8 cellular contexts compared by ENCODE assay signal in the genomic region with DNA sequence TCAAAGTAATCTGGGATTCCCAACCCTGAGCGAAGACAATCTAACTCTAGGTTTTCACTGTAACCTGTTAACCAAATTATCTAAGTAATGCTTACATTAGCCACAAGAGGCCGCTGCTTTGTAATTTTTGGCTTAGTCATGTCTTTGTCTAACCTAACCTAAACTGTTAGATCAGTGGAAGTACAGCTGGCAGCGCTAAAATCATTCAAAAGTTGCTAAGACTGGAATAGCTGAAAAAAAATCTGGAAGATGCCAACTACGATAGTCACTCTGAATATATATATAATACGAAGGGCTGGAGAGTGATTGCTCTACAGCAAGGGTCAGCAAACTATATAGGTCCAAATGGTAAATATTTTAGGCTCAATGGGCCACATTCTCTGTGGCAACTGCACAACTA.
A peak's percentile ranks its signal among the peaks of the same experiment; 100 is the strongest.
DNase-seq lines count a peak whose midpoint lies in the region; ATAC-seq, FAIRE-seq and TF ChIP-seq lines count a peak whose summit lies in the region.

No MANE protein-coding gene starts in this region.

- TF ChIP-seq RAD21 in H1 (IDR thresholded peaks at IDR 0.05 in 1 of 2, conservative IDR thresholded peaks at IDR 0.05 in 1 of 2; ENCODE audit: low read depth in 2 of 2, low read length in 2 of 2): peak; percentile 82 to 86

- H3K27me3 Mint-ChIP-seq in mesothelial cell of epicardium (ENCODE audit: low read depth): peaks cover 2% of the 10 kb centered on the region

- no peaks in the 10 kb centered on the region for H3K79me2 ChIP-seq in H1 (ENCODE audit: control insufficient read depth in 1 of 2, insufficient read depth in 2 of 2, low read length in 2 of 2)

- H3K27me3 ChIP-seq in H1 (replicated peaks in 1 of 4; ENCODE audit: control insufficient read depth in 3 of 4, extremely low read depth in 1 of 4, insufficient read depth in 3 of 4, low read length in 3 of 4) (no peaks in the 10 kb centered on the region), thoracic aorta (replicated peaks; ENCODE audit: insufficient read depth) (no peaks in the 10 kb centered on the region)

- H3K4me3 ChIP-seq in H1 (ENCODE audit: extremely low read depth in 1 of 4, insufficient read depth in 2 of 4, low read depth in 3 of 4, low read length in 4 of 4) (no peak overlapping the region), thoracic aorta (no peak overlapping the region)

- ATAC-seq in GM18517 (IDR thresholded peaks at IDR 0.05; ENCODE audit: unreplicated experiment) (peak; percentile 94), HG02943 (IDR thresholded peaks at IDR 0.05; ENCODE audit: low read depth, unreplicated experiment) (peak; percentile 83), thoracic aorta (ENCODE audit: insufficient number of reproducible peaks, low FRiP score, low read depth) (peak; percentile 88)

- no peak overlapping the region for H2BK15ac ChIP-seq in H1 (ENCODE audit: low read length)

- no peak overlapping the region for H3K14ac ChIP-seq in H1 (ENCODE audit: insufficient read length)

- no peaks in the 10 kb centered on the region for H4K20me1 ChIP-seq in H1 (replicated peaks in 1 of 2; ENCODE audit: control insufficient read depth in 1 of 2, insufficient read depth in 2 of 2, low read length in 2 of 2)

- no peak overlapping the region for H3K4ac ChIP-seq in H1 (replicated peaks; ENCODE audit: insufficient read length, low read depth, low read length)

- DNase-seq in CD1c-positive myeloid dendritic cell (ENCODE audit: extremely low spot score) (peak; percentile 76), NCI-H1694 treated with DMSO at 0.1 percent for 48 hours (lab: John Stamatoyannopoulos, UW) (peak; percentile 49), H1 (ENCODE audit: low read depth in 1 of 2, low spot score in 2 of 2) (no peak), mesothelial cell of epicardium (ENCODE audit: low spot score in 2 of 2, unreplicated experiment in 2 of 2) (peak in 1 of 2 experiments; percentile 49), thoracic aorta (ENCODE audit: low spot score) (no peak)

- CTCF ChIA-PET in H1 (lab: Charles Lee; ENCODE audit: partially characterized antibody): interaction anchor here (0.8 to 10.7 kb wide), 31 partner anchors 10 to 513 kb away, joined by 3 to 231 read pairs (median 4); no protein-coding TSS in a partner anchor

- no peak overlapping the region for H4K5ac ChIP-seq in H1 (ENCODE audit: insufficient read length, low read depth, low read length)

- H3K4me3 Mint-ChIP-seq in mesothelial cell of epicardium: no peak overlapping the region

- H2BK120ac ChIP-seq in H1 (replicated peaks; ENCODE audit: low read depth, low read length): no peak overlapping the region

- H3K9ac ChIP-seq in H1 (replicated peaks in 1 of 4; ENCODE audit: extremely low read depth in 1 of 4, low read depth in 3 of 4, low read length in 3 of 4): no peak overlapping the region

- H3K9me3 ChIP-seq in H1 (ENCODE audit: insufficient read depth in 2 of 2, low read depth in 1 of 2, low read length in 1 of 2) (no peaks in the 10 kb centered on the region), thoracic aorta (no peaks in the 10 kb centered on the region)

- H3K56ac ChIP-seq in H1 (replicated peaks; ENCODE audit: insufficient read length, low read depth, low read length): no peak overlapping the region

- H3K18ac ChIP-seq in H1 (ENCODE audit: extremely low read depth, low read length): no peak overlapping the region

- H3K9me3 Mint-ChIP-seq in mesothelial cell of epicardium: no peaks in the 10 kb centered on the region

- no peak overlapping the region for H4K8ac ChIP-seq in H1 (ENCODE audit: extremely low read depth, insufficient read depth, low read length)

- H3K4me1 Mint-ChIP-seq in mesothelial cell of epicardium: no peaks in the 10 kb centered on the region

- no peak overlapping the region for H3K4me2 ChIP-seq in H1 (ENCODE audit: insufficient read depth in 1 of 2, low read depth in 2 of 2, low read length in 2 of 2)

- H2AFZ ChIP-seq in H1 (ENCODE audit: low read length): no peak overlapping the region

- no peak overlapping the region for H4K91ac ChIP-seq in H1 (replicated peaks; ENCODE audit: insufficient read length, low read length)

- H3K23ac ChIP-seq in H1 (ENCODE audit: insufficient read length): no peak overlapping the region

- H3K27ac ChIP-seq in VCaP (no peak overlapping the region), H1 (ENCODE audit: low read depth, low read length) (no peak overlapping the region), thoracic aorta (no peak overlapping the region)

- no peak overlapping the region for H3K27ac Mint-ChIP-seq in mesothelial cell of epicardium

- no peak overlapping the region for H2BK20ac ChIP-seq in H1 (ENCODE audit: low read length)

- H3K36me3 ChIP-seq in H1 (ENCODE audit: control insufficient read depth in 2 of 4, insufficient read depth in 4 of 4, low read length in 3 of 4): peaks cover 0 to 24% (median 15%) of the 10 kb centered on the region in 4 experiments; a peak in 5 of 8 replicates
- H3K36me3 ChIP-seq in thoracic aorta: peaks cover 22% of the 10 kb centered on the region

- WGBS in H1 (ENCODE audit: extremely low coverage in 1 of 2, insufficient coverage in 1 of 2, insufficient read length in 1 of 2, insufficient replicate concordance in 2 of 2, low coverage in 1 of 2, low lambda C conversion rate in 2 of 2, missing lambda C conversion rate in 1 of 2), 2 experiments: 51% methylated on average over 5 of the region's 5 CpGs; no CpG with 5 or more reads in 1 of the 2 experiments

- H2BK12ac ChIP-seq in H1 (ENCODE audit: low read depth, low read length): no peak overlapping the region

- TF ChIP-seq EP300 in H1 (IDR thresholded peaks at IDR 0.05; ENCODE audit: borderline replicate concordance in 1 of 2, low read depth in 2 of 2, low read length in 2 of 2): no peak

- FAIRE-seq in H1 (lab: Jason Lieb, UNC): peak; percentile 68

- no peaks in the 10 kb centered on the region for H3K79me1 ChIP-seq in H1 (ENCODE audit: low read depth, low read length)

- no peaks in the 10 kb centered on the region for H3K23me2 ChIP-seq in H1 (ENCODE audit: low read depth, low read length)

- TF ChIP-seq POLR2A in H1 (IDR thresholded peaks at IDR 0.05; ENCODE audit: control extremely low read depth in 1 of 2, low read depth in 2 of 2, low read length in 2 of 2): no peak

- peaks cover 21% of the 10 kb centered on the region for H3K36me3 Mint-ChIP-seq in mesothelial cell of epicardium

- POLR2A ChIA-PET in H1 (lab: Charles Lee; ENCODE audit: partially characterized antibody): interaction anchor here (0.8 kb wide), 1 partner anchor 10 kb away, joined by 3 read pairs; no protein-coding TSS in a partner anchor

- H2AK5ac ChIP-seq in H1 (ENCODE audit: low read depth, low read length): no peak overlapping the region

- TF ChIP-seq CTCF in VCaP (conservative IDR thresholded peaks at IDR 0.05) (peak; percentile 63), H1 (IDR thresholded peaks at IDR 0.05; ENCODE audit: control extremely low read depth in 1 of 3, insufficient read depth in 1 of 3, low read depth in 1 of 3, low read length in 3 of 3) (peak in 2 of 3 experiments; percentile 71 to 80; a peak in 3 of 4 replicates), mesothelial cell of epicardium (IDR thresholded peaks at IDR 0.05; ENCODE audit: unreplicated experiment) (peak; percentile 90), thoracic aorta (IDR thresholded peaks at IDR 0.05) (peak; percentile 73)

- no peaks in the 10 kb centered on the region; a peak in 1 of 7 replicates for H3K4me1 ChIP-seq in H1 (replicated peaks in 1 of 4; ENCODE audit: control insufficient read depth in 3 of 4, insufficient read depth in 4 of 4, low read length in 3 of 4)
- H3K4me1 ChIP-seq in thoracic aorta (ENCODE audit: control insufficient read depth in 1 of 2, low read depth in 2 of 2): no peaks in the 10 kb centered on the region

- no peak overlapping the region for H2BK5ac ChIP-seq in H1 (ENCODE audit: low read depth, low read length)

TF ChIP-seq in H1, 55 proteins besides CTCF, POLR2A, EP300 and RAD21:
- TF ChIP-seq BACH1 (IDR thresholded peaks at IDR 0.05; ENCODE audit: low read length) (peak; percentile 96), MAFK (IDR thresholded peaks at IDR 0.05; ENCODE audit: low read depth, low read length) (peak; percentile 89), SIRT6 (IDR thresholded peaks at IDR 0.05; ENCODE audit: low read length) (no peak)

Comparison
In these comparisons a context has a peak if more than half of its experiments do, and no peak if none do; other contexts are left out.
1. DNase-seq: peak in CD1c-positive myeloid dendritic cell (single experiment) and NCI-H1694 treated with DMSO at 0.1 percent for 48 hours (single experiment); none in H1 (0 of 2) and thoracic aorta (single experiment).
2. Peak in every context shown above with its lines, with median percentiles within 50 percentile points of each other: ATAC-seq and CTCF ChIP-seq.